In the genomic region with DNA sequence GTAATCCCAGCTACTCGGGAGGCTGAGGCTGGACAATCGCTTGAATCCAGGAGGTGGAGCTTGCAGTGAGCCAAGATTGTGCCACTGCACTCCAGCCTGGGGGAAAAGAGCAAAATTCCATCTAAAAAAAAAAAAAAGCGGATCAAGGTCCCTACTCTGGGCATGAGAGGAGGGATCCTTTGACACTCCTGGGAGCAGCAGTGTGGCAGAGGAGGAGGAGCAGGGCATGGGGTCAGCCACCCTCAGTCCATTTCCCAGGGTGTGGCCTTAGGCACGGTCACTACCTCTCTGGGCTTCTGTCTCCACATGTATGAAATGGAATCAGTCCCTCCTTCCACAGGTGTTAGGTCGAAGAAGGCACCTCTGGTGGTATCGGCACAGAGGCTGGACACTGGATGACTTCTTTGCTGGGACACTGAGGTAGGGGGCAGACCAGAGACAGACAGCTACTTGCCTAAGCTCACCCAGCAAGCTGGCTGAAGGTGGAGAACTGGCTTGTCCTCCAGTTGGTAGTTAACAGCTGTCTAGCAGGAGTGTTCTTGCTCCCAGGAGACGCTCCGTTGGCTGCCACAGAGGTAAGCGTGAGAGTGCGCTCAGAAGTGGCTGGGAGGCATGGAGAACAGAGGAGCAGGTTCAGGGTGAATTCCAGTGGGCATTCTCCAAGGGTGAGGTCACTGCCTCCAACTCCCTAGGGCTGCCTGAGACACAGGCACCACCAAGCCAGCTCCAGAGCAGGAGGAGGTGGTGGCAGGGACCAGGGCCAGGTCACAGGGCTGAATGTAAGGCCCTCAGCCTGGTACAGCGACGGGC, we compare ENCODE assay signal across 9 cellular contexts. TPM values are rescaled to one million over a fixed set of nuclear protein-coding genes. Genes with fewer than 3 reads are reported as not detected.
A peak's percentile ranks its signal among the peaks of the same experiment; 100 is the strongest.
DNase-seq lines count a peak whose midpoint lies in the region; ATAC-seq, FAIRE-seq and TF ChIP-seq lines count a peak whose summit lies in the region.
"Had no signal": no experiment of that assay in that cellular context is flagged by ENCODE, and none has a peak within 500 bp of the region (broad histone marks: within the 10 kb centered on the region; RNA-seq: fewer than 3 reads in every experiment).

No MANE protein-coding gene starts in this region.

- H3K9me3 ChIP-seq in BE2C (no peaks in the 10 kb centered on the region), H1 (ENCODE audit: insufficient read depth in 2 of 2, low read depth in 1 of 2, low read length in 1 of 2) (no peaks in the 10 kb centered on the region), muscle layer of colon (ENCODE audit: low read length) (no peaks in the 10 kb centered on the region)

- peaks cover 3% of the 10 kb centered on the region for H3K4me1 ChIP-seq in BE2C
- H3K4me1 ChIP-seq in H1 (replicated peaks in 1 of 4; ENCODE audit: control insufficient read depth in 3 of 4, insufficient read depth in 4 of 4, low read length in 3 of 4), result peaks cover 3 to 20% (median 12%) of the 10 kb centered on the region in 4 experiments; a peak in 6 of 7 replicates
- H3K4me1 ChIP-seq in muscle layer of colon (ENCODE audit: insufficient read depth, low read length), result peaks cover 44% of the 10 kb centered on the region

- H4K20me1 ChIP-seq in H1 (replicated peaks in 1 of 2; ENCODE audit: control insufficient read depth in 1 of 2, insufficient read depth in 2 of 2, low read length in 2 of 2), result no peaks in the 10 kb centered on the region

- H3K79me1 ChIP-seq in H1 (ENCODE audit: low read depth, low read length), result no peaks in the 10 kb centered on the region

- H3K4me3 ChIP-seq in BE2C (ENCODE audit: low read depth, low read length) (no peak overlapping the region), H1 (ENCODE audit: extremely low read depth in 1 of 4, insufficient read depth in 2 of 4, low read depth in 3 of 4, low read length in 4 of 4) (no peak overlapping the region; a peak in 1 of 8 replicates), muscle layer of colon (ENCODE audit: low read depth in 1 of 2, low read length in 2 of 2) (no peak overlapping the region)

- H3K36me3 ChIP-seq in BE2C, result peaks cover 12% of the 10 kb centered on the region
- no peaks in the 10 kb centered on the region; a peak in 1 of 8 replicates for H3K36me3 ChIP-seq in H1 (ENCODE audit: control insufficient read depth in 2 of 4, insufficient read depth in 4 of 4, low read length in 3 of 4)
- no peaks in the 10 kb centered on the region for H3K36me3 ChIP-seq in muscle layer of colon (ENCODE audit: insufficient read depth, low read length)

- H3K4ac ChIP-seq in H1 (replicated peaks; ENCODE audit: insufficient read length, low read depth, low read length), result no peak overlapping the region

- TF ChIP-seq POLR2A in H1 (IDR thresholded peaks at IDR 0.05; ENCODE audit: control extremely low read depth in 1 of 2, low read depth in 2 of 2, low read length in 2 of 2), result no peak

- POLR2A ChIA-PET in H1 (lab: Charles Lee; ENCODE audit: partially characterized antibody), result interaction anchor here (0.7 to 1.7 kb wide), 5 partner anchors 48 to 133 kb away, joined by 3 to 5 read pairs (median 3); partner anchors contain the start of genes EIF3D and MYH9

- TF ChIP-seq EP300 in H1 (IDR thresholded peaks at IDR 0.05; ENCODE audit: borderline replicate concordance in 1 of 2, low read depth in 2 of 2, low read length in 2 of 2), result no peak

- H4K5ac ChIP-seq in H1 (ENCODE audit: insufficient read length, low read depth, low read length), result no peak overlapping the region

- TF ChIP-seq RAD21 in H1 (IDR thresholded peaks at IDR 0.05 in 1 of 2, conservative IDR thresholded peaks at IDR 0.05 in 1 of 2; ENCODE audit: low read depth in 2 of 2, low read length in 2 of 2), result no peak

- peak overlapping the region; percentile 82; the same call in 1 of the 2 replicates for H2BK20ac ChIP-seq in H1 (ENCODE audit: low read length)

- peak overlapping the region in 1 of 4 experiments; percentile 3; a peak in 1 of 7 replicates for H3K9ac ChIP-seq in H1 (replicated peaks in 1 of 4; ENCODE audit: extremely low read depth in 1 of 4, low read depth in 3 of 4, low read length in 3 of 4)
- peak overlapping the region; percentile 42 for H3K9ac ChIP-seq in muscle layer of colon (ENCODE audit: low read length)

- ATAC-seq in GM21737 (IDR thresholded peaks at IDR 0.05; ENCODE audit: unreplicated experiment) (no peak), HG02588 (IDR thresholded peaks at IDR 0.05; ENCODE audit: unreplicated experiment) (no peak)

- H3K27me3 ChIP-seq in BE2C (no peaks in the 10 kb centered on the region), H1 (replicated peaks in 1 of 4; ENCODE audit: control insufficient read depth in 3 of 4, extremely low read depth in 1 of 4, insufficient read depth in 3 of 4, low read length in 3 of 4) (no peaks in the 10 kb centered on the region), muscle layer of colon (ENCODE audit: control insufficient read depth in 1 of 2, insufficient read depth in 2 of 2, low read length in 2 of 2) (no peaks in the 10 kb centered on the region)

- 0 out of 4 replicates have a peak overlapping the region, but pooled peaks have one; percentile 9 to 13 for H3K4me2 ChIP-seq in H1 (ENCODE audit: insufficient read depth in 1 of 2, low read depth in 2 of 2, low read length in 2 of 2)

- TF ChIP-seq CTCF in BE2C (IDR thresholded peaks at IDR 0.05; ENCODE audit: low read depth, low read length) (no peak), H1 (IDR thresholded peaks at IDR 0.05; ENCODE audit: control extremely low read depth in 1 of 3, insufficient read depth in 1 of 3, low read depth in 1 of 3, low read length in 3 of 3) (no peak)

- no peak overlapping the region for H2BK120ac ChIP-seq in H1 (replicated peaks; ENCODE audit: low read depth, low read length)

- H4K91ac ChIP-seq in H1 (replicated peaks; ENCODE audit: insufficient read length, low read length), result peak overlapping the region; percentile 36

- no peak overlapping the region for H3K14ac ChIP-seq in H1 (ENCODE audit: insufficient read length)

- no peaks in the 10 kb centered on the region for H3K79me2 ChIP-seq in H1 (ENCODE audit: control insufficient read depth in 1 of 2, insufficient read depth in 2 of 2, low read length in 2 of 2)

- peak; percentile 56 for DNase-seq in BE2C
- DNase-seq in NCI-H187 treated with DMSO at 0.1 percent for 48 hours (lab: John Stamatoyannopoulos, UW), result peak; percentile 56
- peak; percentile 61 to 64 for DNase-seq in H1 (ENCODE audit: low read depth in 1 of 2, low spot score in 2 of 2)
- no peak for DNase-seq in NAMALWA (ENCODE audit: low spot score)
- no peak for DNase-seq in activated CD8-positive, alpha-beta memory T cell treated with anti-CD3 and anti-CD28 coated beads, Interleukin-2, amount 50 U/mL, for 4 hours
- DNase-seq: NCI-H2227 treated with DMSO at 0.1 percent for 48 hours had no signal

- H2BK5ac ChIP-seq in H1 (ENCODE audit: low read depth, low read length), result peak overlapping the region; percentile 40

- no peak overlapping the region; the same call in 1 of the 2 replicates for H2AK5ac ChIP-seq in H1 (ENCODE audit: low read depth, low read length)

- H2BK15ac ChIP-seq in H1 (ENCODE audit: low read length), result peak overlapping the region; percentile 65

- H3K23ac ChIP-seq in H1 (ENCODE audit: insufficient read length), result no peak overlapping the region

- no peak overlapping the region; the same call in 1 of the 2 replicates for H4K8ac ChIP-seq in H1 (ENCODE audit: extremely low read depth, insufficient read depth, low read length)

- H3K27ac ChIP-seq in H1 (ENCODE audit: low read depth, low read length) (no peak overlapping the region), muscle layer of colon (ENCODE audit: low read depth, low read length) (peak overlapping the region; percentile 47)

- H3K23me2 ChIP-seq in H1 (ENCODE audit: low read depth, low read length), result 0 out of 2 replicates have a peak, but pooled peaks cover 2% of the 10 kb centered on the region

- WGBS in H1 (ENCODE audit: extremely low coverage in 1 of 2, insufficient coverage in 1 of 2, insufficient read length in 1 of 2, insufficient replicate concordance in 2 of 2, low coverage in 1 of 2, low lambda C conversion rate in 2 of 2, missing lambda C conversion rate in 1 of 2), 2 experiments, result 87% methylated on average over 12 of the region's 12 CpGs; no CpG with 5 or more reads in 1 of the 2 experiments

- H2BK12ac ChIP-seq in H1 (ENCODE audit: low read depth, low read length), result peak overlapping the region; percentile 89

- no peak overlapping the region for H3K56ac ChIP-seq in H1 (replicated peaks; ENCODE audit: insufficient read length, low read depth, low read length)

- peak overlapping the region; percentile 20 for H3K18ac ChIP-seq in H1 (ENCODE audit: extremely low read depth, low read length)

- H2AFZ ChIP-seq in H1 (ENCODE audit: low read length), result no peak overlapping the region

- CTCF ChIA-PET in H1 (lab: Charles Lee; ENCODE audit: partially characterized antibody), result interaction anchor here (0.8 to 3.0 kb wide), 6 partner anchors 10 to 223 kb away, joined by 3 to 22 read pairs (median 4); partner anchors contain the start of gene APOL2

- no peak for FAIRE-seq in H1 (lab: Jason Lieb, UNC)

TF ChIP-seq in H1, 55 proteins besides CTCF, POLR2A, EP300 and RAD21 (continues in another document):
- TF ChIP-seq POLR2AphosphoS5 (IDR thresholded peaks at IDR 0.05; ENCODE audit: low read depth, low read length) (peak; percentile 28; the same call in 1 of the 2 replicates), CBX5 (IDR thresholded peaks at IDR 0.05; ENCODE audit: low read depth, low read length) (no peak), BRCA1 (IDR thresholded peaks at IDR 0.05; ENCODE audit: low read depth, low read length) (no peak)

RNA-seq across cellular contexts. Expression of gene TXN2, which starts 19.6 kb away (rescaled TPM):
- 356 TPM for polyA plus RNA-seq in BE2C (2012; ENCODE audit: insufficient read depth, insufficient read length, low read depth)
- 47.5 and 53.8 TPM in 2 replicates for total RNA-seq in H1 (2021; fragmentation: NEBNext Ultra II Directional; extraction: Animal tissue kit (Norgen Biotek cat#: 25700))
- 116 and 124 TPM in 2 replicates for polyA plus RNA-seq in H1 (2011; rRNA removed)
- 132 TPM for polyA plus RNA-seq in H1 (2011; cell fraction: cytosol; rRNA removed)
- 83.4 TPM for polyA plus RNA-seq in H1 (2011; cell fraction: nucleus; rRNA removed)
- 60.1 to 78.2 TPM (median 74.1 TPM) in 4 replicates for polyA plus RNA-seq in H1 (2012, experiment 1 of 2)
- 94.0 TPM for polyA plus RNA-seq in H1 (2012, experiment 2 of 2)
- 48.6 TPM for polyA plus RNA-seq in H1 (2013, experiment 1 of 2)
- 47.3 TPM for polyA plus RNA-seq in H1 (2013, experiment 2 of 2)
- polyA minus RNA-seq in H1 (2011; rRNA and poly(A)+ RNA removed), result 62.2 and 73.6 TPM in 2 replicates
- polyA minus RNA-seq in H1 (2011; cell fraction: cytosol; rRNA and poly(A)+ RNA removed), result 39.3 TPM
- polyA minus RNA-seq in H1 (2011; cell fraction: nucleus; rRNA and poly(A)+ RNA removed), result 25.2 TPM

RNA-seq across cellular contexts. Expression of gene FOXRED2, which starts 45.0 kb away (rescaled TPM):
- 19.5 TPM for polyA plus RNA-seq in BE2C (2012; ENCODE audit: insufficient read depth, insufficient read length, low read depth)
- 27.8 and 31.5 TPM in 2 replicates for total RNA-seq in H1 (2021; fragmentation: NEBNext Ultra II Directional; extraction: Animal tissue kit (Norgen Biotek cat#: 25700))
- 11.5 and 17.1 TPM in 2 replicates for polyA plus RNA-seq in H1 (2011; rRNA removed)
- 6.6 TPM for polyA plus RNA-seq in H1 (2011; cell fraction: cytosol; rRNA removed)
- polyA plus RNA-seq in H1 (2011; cell fraction: nucleus; rRNA removed), result 14.6 TPM
- polyA plus RNA-seq in H1 (2012, experiment 1 of 2), result 11.1 to 19.7 TPM (median 14.2 TPM) in 4 replicates
- 15.2 TPM for polyA plus RNA-seq in H1 (2012, experiment 2 of 2)
- 16.3 TPM for polyA plus RNA-seq in H1 (2013, experiment 1 of 2)
- polyA plus RNA-seq in H1 (2013, experiment 2 of 2), result 18.0 TPM
- polyA minus RNA-seq in H1 (2011; rRNA and poly(A)+ RNA removed), result 10.5 and 14.3 TPM in 2 replicates
- polyA minus RNA-seq in H1 (2011; cell fraction: cytosol; rRNA and poly(A)+ RNA removed), result 12.0 TPM
- polyA minus RNA-seq in H1 (2011; cell fraction: nucleus; rRNA and poly(A)+ RNA removed), result 13.3 TPM

Comparison
In these comparisons a context has a peak if more than half of its experiments do, and no peak if none do; other contexts are left out.
1. DNase-seq: peak in BE2C (single experiment), NCI-H187 treated with DMSO at 0.1 percent for 48 hours (single experiment) and H1 (2 of 2); none in NAMALWA (single experiment) and activated CD8-positive, alpha-beta memory T cell treated with anti-CD3 and anti-CD28 coated beads, Interleukin-2, amount 50 U/mL, for 4 hours (single experiment).